ENCODE assay signal across 8 cellular contexts in the genomic region with DNA sequence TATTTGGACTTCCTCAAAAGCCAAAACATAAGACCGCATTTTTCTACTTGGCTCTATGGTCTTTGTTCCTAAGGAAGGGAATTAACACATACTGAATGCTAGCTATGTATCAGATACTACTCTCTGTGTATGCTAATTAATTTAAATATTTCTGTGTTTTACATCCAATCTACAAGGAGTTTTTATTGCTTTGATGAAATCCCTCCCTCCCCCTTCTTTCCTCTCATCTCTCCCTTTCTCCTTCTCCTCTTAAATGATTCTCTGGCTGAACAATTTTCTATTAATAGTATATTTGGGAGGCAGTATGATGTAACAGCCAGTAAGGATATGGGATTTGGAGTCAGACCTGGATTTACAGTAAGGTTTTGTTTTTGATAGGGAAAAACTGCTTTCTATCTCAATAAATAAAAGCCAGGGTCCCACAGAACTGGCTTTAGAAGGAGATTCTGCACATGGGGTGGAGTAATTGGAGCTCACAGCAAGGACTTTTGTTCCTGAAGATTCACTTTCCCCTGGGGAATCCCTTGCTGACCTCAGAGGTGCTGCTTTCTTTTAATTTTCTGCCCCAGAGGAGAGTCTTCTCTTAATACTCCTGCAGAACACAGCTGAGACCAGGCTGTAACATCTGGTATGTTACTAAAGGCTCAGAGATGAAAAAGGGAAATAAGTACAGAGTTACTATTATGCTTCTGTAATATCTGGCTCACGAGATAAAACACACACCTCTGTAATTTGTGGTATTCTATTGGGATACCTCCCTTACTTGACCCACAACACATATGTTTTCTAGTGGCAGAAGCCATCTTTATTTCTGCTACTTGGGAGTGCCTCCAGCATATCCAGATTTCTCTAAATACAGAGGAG. TPM values are rescaled to one million over a fixed set of nuclear protein-coding genes. Genes with fewer than 3 reads are reported as not detected.
A peak's percentile ranks its signal among the peaks of the same experiment; 100 is the strongest.
DNase-seq lines count a peak whose midpoint lies in the region; ATAC-seq, FAIRE-seq and TF ChIP-seq lines count a peak whose summit lies in the region.

No MANE protein-coding gene starts in this region.

- H3K27ac Mint-ChIP-seq in activated CD8-positive, alpha-beta memory T cell treated with anti-CD3 and anti-CD28 coated beads, Interleukin-2, amount 10 ng/mL, durations not matched to agents 7 days and 5 days: peak overlapping the region; percentile 89

- H3K9ac ChIP-seq in smooth muscle cell (ENCODE audit: low read depth): peak overlapping the region; percentile 55

- H3K27me3 ChIP-seq in Panc1 (ENCODE audit: control insufficient read depth, insufficient read depth, low read length): no peaks in the 10 kb centered on the region
- H3K27me3 ChIP-seq in smooth muscle cell (ENCODE audit: low read depth): no peaks in the 10 kb centered on the region

- BruUV-seq in Panc1 (replicated peaks; lab: Mats Ljungman, UMichigan): no TSS peak

- H3F3A ChIP-seq in smooth muscle cell (ENCODE audit: low read depth): no peaks in the 10 kb centered on the region

- peaks cover 5% of the 10 kb centered on the region for H3K36me3 Mint-ChIP-seq in activated CD8-positive, alpha-beta memory T cell treated with anti-CD3 and anti-CD28 coated beads, Interleukin-2, amount 10 ng/mL, durations not matched to agents 7 days and 5 days

- H4K20me1 ChIP-seq in smooth muscle cell (ENCODE audit: low read depth): no peaks in the 10 kb centered on the region

- peak overlapping the region; percentile 67 for H3K4me2 ChIP-seq in smooth muscle cell

- in situ Hi-C loops in Panc1 (cut with HindIII; ENCODE audit: low pct_unique_long_range_greater_than_20kb, low sequenced_read_pairs): no loop called here

- H3K4me3 Mint-ChIP-seq in activated CD8-positive, alpha-beta memory T cell treated with anti-CD3 and anti-CD28 coated beads, Interleukin-2, amount 10 ng/mL, durations not matched to agents 7 days and 5 days: peak overlapping the region; percentile 43

- no peak for DNase-seq in activated CD8-positive, alpha-beta memory T cell treated with anti-CD3 and anti-CD28 coated beads, Interleukin-2, amount 10 ng/mL, durations not matched to agents 7 days and 5 days
- no peak for DNase-seq in activated CD8-positive, alpha-beta memory T cell treated with anti-CD3 and anti-CD28 coated beads, Interleukin-2, amount 50 U/mL, for 48 hours
- DNase-seq in Panc1 (ENCODE audit: low read depth, low spot score): no peak
- peak; percentile 87 for DNase-seq in fibroblast of the aortic adventitia (ENCODE audit: low read depth)
- DNase-seq in smooth muscle cell (lab: John Stamatoyannopoulos, UW; ENCODE audit: unreplicated experiment): no peak
- DNase-seq in D721Med (ENCODE audit: insufficient read length, low spot score): no peak
- DNase-seq in Ammon's horn (ENCODE audit: low spot score): no peak

- H3K36me3 ChIP-seq in Panc1 (ENCODE audit: control insufficient read depth, insufficient read depth, low read length) (no peaks in the 10 kb centered on the region), smooth muscle cell (ENCODE audit: low read depth) (no peaks in the 10 kb centered on the region)

- TF ChIP-seq CTCF in Panc1 (IDR thresholded peaks at IDR 0.05): no peak
- TF ChIP-seq CTCF in fibroblast of the aortic adventitia (IDR thresholded peaks at IDR 0.05; ENCODE audit: insufficient read depth, low read length): no peak
- TF ChIP-seq CTCF in smooth muscle cell (IDR thresholded peaks at IDR 0.05; ENCODE audit: borderline replicate concordance, insufficient read depth, poor library complexity, severe bottlenecking): no peak
- TF ChIP-seq CTCF in D721Med (IDR thresholded peaks at IDR 0.05; ENCODE audit: insufficient read depth, missing control alignments): no peak

- H3K27ac ChIP-seq in Panc1 (ENCODE audit: low read length): peak overlapping the region; percentile 58; the same call in 1 of the 2 replicates
- peak overlapping the region; percentile 64 for H3K27ac ChIP-seq in smooth muscle cell (ENCODE audit: low read depth)

- peaks cover 44% of the 10 kb centered on the region for H3K4me1 Mint-ChIP-seq in activated CD8-positive, alpha-beta memory T cell treated with anti-CD3 and anti-CD28 coated beads, Interleukin-2, amount 10 ng/mL, durations not matched to agents 7 days and 5 days

- intact Hi-C loops in Panc1 (cut with micrococcal nuclease; ENCODE audit: unreplicated experiment): no loop called here

- CTCF ChIA-PET in activated CD8-positive, alpha-beta memory T cell treated with anti-CD3 and anti-CD28 coated beads, Interleukin-2, amount 10 ng/mL, durations not matched to agents 7 days and 5 days (lab: Charles Lee): interaction anchor here (0.8 to 1.2 kb wide), 4 partner anchors 11 to 254 kb away, joined by 3 read pairs; partner anchors contain the start of gene SRSF4
- CTCF ChIA-PET in Panc1 (lab: Charles Lee): interaction anchor here (0.5 kb wide), 1 partner anchor 43 kb away, joined by 9 read pairs; no protein-coding TSS in a partner anchor

- 74% methylated on average over 2 of the region's 2 CpGs for WGBS in smooth muscle cell (ENCODE audit: low lambda C conversion rate)

- H2AFZ ChIP-seq in smooth muscle cell (ENCODE audit: low read depth): peak overlapping the region; percentile 50

- no peak for FAIRE-seq in D721Med (lab: Jason Lieb, UNC)

- peaks cover 11% of the 10 kb centered on the region for H3K79me2 ChIP-seq in smooth muscle cell (ENCODE audit: low read depth)

- no peaks in the 10 kb centered on the region for H3K9me3 Mint-ChIP-seq in activated CD8-positive, alpha-beta memory T cell treated with anti-CD3 and anti-CD28 coated beads, Interleukin-2, amount 10 ng/mL, durations not matched to agents 7 days and 5 days (ENCODE audit: low read depth)

- peak; percentile 5 for ATAC-seq in activated CD8-positive, alpha-beta memory T cell treated with anti-CD3 and anti-CD28 coated beads, Interleukin-2, amount 10 ng/mL, durations not matched to agents 7 days and 5 days
- ATAC-seq in Panc1 (no peak), HG03521 (IDR thresholded peaks at IDR 0.05; ENCODE audit: unreplicated experiment) (no peak)

- no peaks in the 10 kb centered on the region for H3K9me3 ChIP-seq in Panc1 (ENCODE audit: control insufficient read depth, insufficient read depth, low read depth, low read length)
- no peaks in the 10 kb centered on the region for H3K9me3 ChIP-seq in smooth muscle cell (replicated peaks; ENCODE audit: low read depth)

- H3K4me3 ChIP-seq in Panc1 (ENCODE audit: low read depth in 2 of 2, low read length in 2 of 2): no peak overlapping the region
- no peak overlapping the region for H3K4me3 ChIP-seq in fibroblast of the aortic adventitia (ENCODE audit: low read depth, low read length)
- H3K4me3 ChIP-seq in smooth muscle cell: no peak overlapping the region

- POLR2A ChIA-PET in Panc1 (lab: Charles Lee): interaction anchor here (0.6 kb wide), 1 partner anchor 43 kb away, joined by 10 read pairs; no protein-coding TSS in a partner anchor

- H3K27me3 Mint-ChIP-seq in activated CD8-positive, alpha-beta memory T cell treated with anti-CD3 and anti-CD28 coated beads, Interleukin-2, amount 10 ng/mL, durations not matched to agents 7 days and 5 days: no peaks in the 10 kb centered on the region

- H3K4me1 ChIP-seq in Panc1 (ENCODE audit: control insufficient read depth, insufficient read depth, low read length) (peaks cover 10% of the 10 kb centered on the region; the same call in 1 of the 2 replicates), smooth muscle cell (ENCODE audit: low read depth) (peaks cover 25% of the 10 kb centered on the region)

RNA-seq across cellular contexts. Expression of gene EPB41, which starts 13.3 kb away (rescaled TPM):
- total RNA-seq in activated CD8-positive, alpha-beta memory T cell treated with anti-CD3 and anti-CD28 coated beads, Interleukin-2, amount 10 ng/mL, durations not matched to agents 7 days and 5 days: 10 to 100 TPM; 73.7 to 83.8 TPM
- total RNA-seq in Panc1 (2021; ENCODE audit: unreplicated experiment) (20.2 TPM), fibroblast of the aortic adventitia (ENCODE audit: low replicate concordance) (31.8 and 42.9 TPM in 2 replicates), smooth muscle cell (20.2 and 58.0 TPM in 2 replicates)
- 14.9 TPM for polyA plus RNA-seq in Panc1 (2012; ENCODE audit: insufficient read length)
- polyA plus RNA-seq in smooth muscle cell: 4.7 and 6.2 TPM in 2 replicates
